In the genomic region with DNA sequence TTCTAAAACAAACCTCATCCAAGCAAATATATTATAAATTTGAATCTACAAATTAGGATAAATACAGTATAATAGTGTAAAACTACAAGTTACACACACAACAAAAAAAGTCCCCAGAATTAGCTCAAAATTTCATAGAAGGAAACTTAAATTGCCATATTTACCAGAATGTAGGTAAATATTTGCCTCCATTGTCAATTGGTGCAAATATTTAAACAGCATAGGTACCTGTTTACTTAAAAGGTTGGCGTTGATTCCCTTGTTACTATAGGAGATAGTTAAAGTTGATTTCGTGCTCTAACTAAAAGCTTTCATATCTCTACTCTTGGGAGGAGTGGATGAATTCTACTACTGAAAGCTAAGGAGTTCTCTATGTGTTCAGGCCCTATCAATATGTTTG, we compare ENCODE assay signal across 27 cellular contexts.
"Had no signal": no experiment of that assay in that cellular context is flagged by ENCODE, and none has a peak within 500 bp of the region (broad histone marks: within the 10 kb centered on the region; RNA-seq: fewer than 3 reads in every experiment).

No MANE protein-coding gene starts in this region.

- ATAC-seq: activated CD4-positive, CD25-positive, alpha-beta regulatory T cell treated with anti-CD3 and anti-CD28 coated beads, Interleukin-2, amount 50 U/mL, for 24 hours; body of pancreas; foreskin keratinocyte; heart right ventricle; left lobe of liver; sciatic nerve; stimulated activated effector memory CD8-positive, alpha-beta T cell treated with anti-CD3 and anti-CD28 coated beads, Interleukin-12 subunit alpha, Interleukin-12 subunit beta, amount 100 ng/mL, for 72 hours had no signal

- H3K4me1 ChIP-seq: body of pancreas, lower lobe of right lung, uterus had no signal

- H3K4me3 ChIP-seq: adrenal gland, body of pancreas, cardiac muscle cell, esophagus muscularis mucosa, heart right ventricle, lower lobe of right lung, skin epidermis, thoracic aorta, uterus had no signal

- H3K36me3 ChIP-seq: adrenal gland, cardiac muscle cell, esophagus muscularis mucosa, heart right ventricle, lower lobe of right lung, thoracic aorta, uterus, WERI-Rb-1 had no signal

- H3K9me3 ChIP-seq: adrenal gland, body of pancreas, esophagus muscularis mucosa, heart right ventricle, lower lobe of right lung, thoracic aorta, uterus had no signal

- DNase-seq: activated CD4-positive, alpha-beta T cell treated with anti-CD3 and anti-CD28 coated beads for 48 hours; activated CD4-positive, alpha-beta T cell treated with anti-CD3 and anti-CD28 coated beads, Interleukin-2, amount 50 U/mL, for 48 hours; activated CD8-positive, alpha-beta memory T cell treated with anti-CD3 and anti-CD28 coated beads, Interleukin-2, amount 50 U/mL, for 4 hours; activated effector memory CD4-positive, alpha-beta T cell treated with anti-CD3 and anti-CD28 coated beads, Interleukin-2, amount 50 U/mL, for 16 hours; activated naive CD4-positive, alpha-beta T cell treated with anti-CD3 and anti-CD28 coated beads for 36 hours; activated naive CD8-positive, alpha-beta T cell treated with anti-CD3 and anti-CD28 coated beads for 36 hours; activated T-cell treated with anti-CD3 and anti-CD28 coated beads, Interleukin-2, amount 50 U/mL, for 1 hour; adrenal gland; aorta; body of pancreas; cortex of kidney; foreskin keratinocyte; heart right ventricle; lower lobe of right lung; mesenchymal stem cell; stimulated activated CD4-positive, alpha-beta T cell treated with anti-CD3 and anti-CD28 coated beads, Interleukin-4, amount 100 ng/mL, for 24 hours; T1000; uterus; WERI-Rb-1 had no signal
